Comparison of ENCODE assay signal across 26 cellular contexts in genomic region chr10:75723319-75723965, GRCh38.
"Had no signal": no experiment of that assay in that cellular context is flagged by ENCODE, and none has a peak within 500 bp of the region (broad histone marks: within the 10 kb centered on the region; RNA-seq: fewer than 3 reads in every experiment).

No MANE protein-coding gene starts in this region.

- H3K27ac Mint-ChIP-seq: activated CD4-positive, alpha-beta T cell treated with anti-CD3 and anti-CD28 coated beads, Interleukin-2, amount 10 ng/mL, durations not matched to agents 7 days and 5 days; activated CD8-positive, alpha-beta memory T cell treated with anti-CD3 and anti-CD28 coated beads, Interleukin-2, amount 10 ng/mL, durations not matched to agents 7 days and 5 days; activated CD8-positive, alpha-beta T cell treated with anti-CD3 and anti-CD28 coated beads for 36 hours; activated naive CD4-positive, alpha-beta T cell treated with anti-CD3 and anti-CD28 coated beads, Interleukin-2, amount 50 U/mL, for 72 hours; activated T-helper 1 cell treated with anti-CD3 and anti-CD28 coated beads, Interleukin-12 subunit alpha, Interleukin-12 subunit beta, Interleukin-2, Interleukin-4 antibody, amounts not matched to agents 30 ng/mL and 10 ng/mL and 1 ng/mL, durations not matched to agents 14 hours and 24 hours and 36 hours; mesothelial cell of epicardium; stimulated activated naive CD8-positive, alpha-beta T cell treated with anti-CD3 and anti-CD28 coated beads, Interleukin-15, amount 100 ng/mL, for 72 hours; T-cell; T-helper 2 cell treated with Interferon-gamma antibody and Interleukin-4, amounts not matched to agents 5 μg/mL and 100 μg/mL, for 36 hours had no signal

- H3K9me3 Mint-ChIP-seq: activated CD4-positive, alpha-beta T cell treated with anti-CD3 and anti-CD28 coated beads, Interleukin-2, amount 10 ng/mL, durations not matched to agents 7 days and 5 days; activated CD8-positive, alpha-beta T cell treated with anti-CD3 and anti-CD28 coated beads for 36 hours; activated naive CD4-positive, alpha-beta T cell treated with anti-CD3 and anti-CD28 coated beads, Interleukin-2, amount 50 U/mL, for 72 hours; activated T-helper 1 cell treated with anti-CD3 and anti-CD28 coated beads, Interleukin-12 subunit alpha, Interleukin-12 subunit beta, Interleukin-2, Interleukin-4 antibody, amounts not matched to agents 30 ng/mL and 10 ng/mL and 1 ng/mL, durations not matched to agents 14 hours and 24 hours and 36 hours; mesothelial cell of epicardium; naive thymus-derived CD8-positive, alpha-beta T cell; stimulated activated naive CD8-positive, alpha-beta T cell treated with anti-CD3 and anti-CD28 coated beads, Interleukin-15, amount 100 ng/mL, for 72 hours; T-helper 2 cell treated with Interferon-gamma antibody and Interleukin-4, amounts not matched to agents 5 μg/mL and 100 μg/mL, for 36 hours had no signal

- H3K4me1 ChIP-seq: adrenal gland, ascending aorta, prostate gland, right atrium auricular region, tibial artery had no signal

- H3K27me3 Mint-ChIP-seq: activated CD4-positive, alpha-beta T cell treated with anti-CD3 and anti-CD28 coated beads, Interleukin-2, amount 10 ng/mL, durations not matched to agents 7 days and 5 days; activated CD8-positive, alpha-beta memory T cell treated with anti-CD3 and anti-CD28 coated beads, Interleukin-2, amount 10 ng/mL, durations not matched to agents 7 days and 5 days; activated CD8-positive, alpha-beta T cell treated with anti-CD3 and anti-CD28 coated beads for 36 hours; stimulated activated naive CD8-positive, alpha-beta T cell treated with anti-CD3 and anti-CD28 coated beads, Interleukin-15, amount 100 ng/mL, for 72 hours had no signal

- H3K27me3 ChIP-seq: adrenal gland, ascending aorta, brain microvascular endothelial cell, heart right ventricle, ovary, right atrium auricular region, tibial artery had no signal

- H3K36me3 Mint-ChIP-seq: activated CD8-positive, alpha-beta memory T cell treated with anti-CD3 and anti-CD28 coated beads, Interleukin-2, amount 10 ng/mL, durations not matched to agents 7 days and 5 days; activated naive CD4-positive, alpha-beta T cell treated with anti-CD3 and anti-CD28 coated beads, Interleukin-2, amount 50 U/mL, for 72 hours; mesothelial cell of epicardium; naive thymus-derived CD8-positive, alpha-beta T cell; T-cell had no signal

- H3K27ac ChIP-seq: ascending aorta, brain microvascular endothelial cell, heart right ventricle, ovary, prostate gland, right atrium auricular region, tibial artery, WERI-Rb-1 had no signal

- H3K4me1 Mint-ChIP-seq: activated CD4-positive, alpha-beta T cell treated with anti-CD3 and anti-CD28 coated beads, Interleukin-2, amount 10 ng/mL, durations not matched to agents 7 days and 5 days; activated CD8-positive, alpha-beta memory T cell treated with anti-CD3 and anti-CD28 coated beads, Interleukin-2, amount 10 ng/mL, durations not matched to agents 7 days and 5 days; naive thymus-derived CD8-positive, alpha-beta T cell; stimulated activated naive CD8-positive, alpha-beta T cell treated with anti-CD3 and anti-CD28 coated beads, Interleukin-15, amount 100 ng/mL, for 72 hours; T-cell had no signal

- ATAC-seq: activated CD8-positive, alpha-beta memory T cell treated with anti-CD3 and anti-CD28 coated beads, Interleukin-2, amount 10 ng/mL, durations not matched to agents 7 days and 5 days; activated CD8-positive, alpha-beta T cell treated with anti-CD3 and anti-CD28 coated beads for 36 hours; activated naive CD4-positive, alpha-beta T cell treated with anti-CD3 and anti-CD28 coated beads, Interleukin-2, amount 50 U/mL, for 72 hours; naive thymus-derived CD8-positive, alpha-beta T cell; stimulated activated naive CD8-positive, alpha-beta T cell treated with anti-CD3 and anti-CD28 coated beads, Interleukin-15, amount 100 ng/mL, for 72 hours; T-cell had no signal

- H3K9me3 ChIP-seq: adrenal gland, ascending aorta, heart right ventricle, ovary, prostate gland, right atrium auricular region, tibial artery had no signal

- H3K4me3 Mint-ChIP-seq: activated CD4-positive, alpha-beta T cell treated with anti-CD3 and anti-CD28 coated beads, Interleukin-2, amount 10 ng/mL, durations not matched to agents 7 days and 5 days; activated CD8-positive, alpha-beta memory T cell treated with anti-CD3 and anti-CD28 coated beads, Interleukin-2, amount 10 ng/mL, durations not matched to agents 7 days and 5 days; activated CD8-positive, alpha-beta T cell treated with anti-CD3 and anti-CD28 coated beads for 36 hours; activated T-helper 1 cell treated with anti-CD3 and anti-CD28 coated beads, Interleukin-12 subunit alpha, Interleukin-12 subunit beta, Interleukin-2, Interleukin-4 antibody, amounts not matched to agents 30 ng/mL and 10 ng/mL and 1 ng/mL, durations not matched to agents 14 hours and 24 hours and 36 hours; mesothelial cell of epicardium; naive thymus-derived CD8-positive, alpha-beta T cell; stimulated activated naive CD8-positive, alpha-beta T cell treated with anti-CD3 and anti-CD28 coated beads, Interleukin-15, amount 100 ng/mL, for 72 hours; T-cell; T-helper 2 cell treated with Interferon-gamma antibody and Interleukin-4, amounts not matched to agents 5 μg/mL and 100 μg/mL, for 36 hours had no signal

- H3K36me3 ChIP-seq: adrenal gland, ascending aorta, brain microvascular endothelial cell, heart right ventricle, ovary, prostate gland, right atrium auricular region, tibial artery, WERI-Rb-1 had no signal

- FAIRE-seq: keratinocyte, urothelium cell line had no signal

- DNase-seq: activated CD4-positive, alpha-beta T cell treated with anti-CD3 and anti-CD28 coated beads, Interleukin-2, amount 10 ng/mL, durations not matched to agents 7 days and 5 days; activated CD4-positive, CD25-positive, alpha-beta regulatory T cell treated with anti-CD3 and anti-CD28 coated beads, Interleukin-2, amount 50 U/mL, for 72 hours; activated CD8-positive, alpha-beta memory T cell treated with anti-CD3 and anti-CD28 coated beads, Interleukin-2, amount 10 ng/mL, durations not matched to agents 7 days and 5 days; activated CD8-positive, alpha-beta T cell treated with anti-CD3 and anti-CD28 coated beads for 36 hours; activated gamma-delta T cell treated with Interleukin-2 at 50 U/mL for 16 hours; brain microvascular endothelial cell; central memory CD4-positive, alpha-beta T cell; heart right ventricle; mammary epithelial cell; naive thymus-derived CD8-positive, alpha-beta T cell; ovary; stimulated activated CD4-positive, alpha-beta T cell treated with anti-CD3 and anti-CD28 coated beads, Interleukin-1b, Interleukin-23, amount 100 ng/mL, for 48 hours; stimulated activated naive CD8-positive, alpha-beta T cell treated with anti-CD3 and anti-CD28 coated beads, Interleukin-15, amount 100 ng/mL, for 72 hours; T-cell; tibial artery; WERI-Rb-1 had no signal

- H3K4me3 ChIP-seq: adrenal gland, ascending aorta, heart right ventricle, ovary, prostate gland, right atrium auricular region, tibial artery had no signal
